9 cellular contexts compared by ENCODE assay signal in the genomic region with DNA sequence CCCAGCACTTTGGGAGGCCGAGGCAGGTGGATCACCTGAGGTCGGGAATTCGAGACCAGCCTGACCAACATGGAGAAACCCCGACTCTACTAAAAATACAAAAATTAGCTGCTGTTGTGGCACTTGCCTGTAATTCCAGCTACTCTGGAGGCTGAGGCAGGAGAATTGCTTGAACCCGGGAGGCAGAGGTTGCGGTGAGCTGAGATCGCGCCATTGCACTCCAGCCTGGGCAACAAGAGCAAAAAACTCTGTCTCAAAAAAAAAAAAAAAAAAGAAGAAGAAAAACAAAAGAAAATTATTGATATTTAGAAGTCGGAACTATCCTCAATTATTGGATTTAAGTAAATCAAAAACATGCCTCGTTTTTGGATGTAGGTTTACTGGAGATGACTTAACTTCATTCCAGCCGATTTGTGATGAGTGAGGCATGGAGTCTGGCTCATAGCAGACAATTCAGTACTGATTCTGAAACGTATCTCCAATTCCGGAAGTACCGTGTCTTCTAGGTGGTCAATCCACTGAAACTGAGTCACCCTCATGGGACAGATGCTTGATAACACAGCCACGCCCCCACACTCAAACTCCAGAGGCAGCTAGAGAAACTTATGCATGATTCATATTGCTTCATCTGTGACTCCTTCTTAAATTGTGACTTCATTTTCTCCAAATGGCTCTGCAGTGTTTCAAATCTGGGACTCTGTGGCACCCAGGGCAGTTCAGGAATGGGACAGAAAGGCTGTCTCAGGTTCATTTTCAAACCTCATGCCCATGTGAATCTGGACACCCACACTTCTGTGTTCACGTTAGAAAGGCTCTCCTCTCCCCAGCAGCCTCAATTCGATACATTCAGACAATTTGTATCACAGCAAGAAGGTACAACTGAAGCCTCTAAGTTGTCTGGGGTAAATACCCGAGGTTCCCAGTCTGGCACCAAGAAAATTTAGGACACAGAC.
DNase-seq lines count a peak whose midpoint lies in the region; ATAC-seq and TF ChIP-seq lines count a peak whose summit lies in the region.
"Had no signal": no experiment of that assay in that cellular context is flagged by ENCODE, and none has a peak within 500 bp of the region (broad histone marks: within the 10 kb centered on the region; RNA-seq: fewer than 3 reads in every experiment).

No MANE protein-coding gene starts in this region.

- H3K9me3 ChIP-seq in A673 (ENCODE audit: low read depth, low read length, poor library complexity, severe bottlenecking) (no peaks in the 10 kb centered on the region), HEK293 (ENCODE audit: control insufficient read depth, insufficient read depth, low read depth, low read length) (no peaks in the 10 kb centered on the region)

- ATAC-seq in HG02610 (IDR thresholded peaks at IDR 0.05; ENCODE audit: unreplicated experiment) = no peak

- H3K4me3 ChIP-seq in A673 (ENCODE audit: low read depth, low read length, poor library complexity, severe bottlenecking) (no peak overlapping the region), HEK293 (ENCODE audit: low read depth, low read length) (no peak overlapping the region), kidney epithelial cell (ENCODE audit: low read depth, low read length) (no peak overlapping the region)

- H3K27me3 ChIP-seq in A673 (replicated peaks; ENCODE audit: insufficient read depth, low read depth, low read length, poor library complexity) = no peaks in the 10 kb centered on the region
- H3K27me3 ChIP-seq in kidney epithelial cell (ENCODE audit: control insufficient read depth, insufficient read depth, low read length) = no peaks in the 10 kb centered on the region

- peaks cover 16% of the 10 kb centered on the region for H3K4me1 ChIP-seq in A673 (ENCODE audit: insufficient read depth, low read length, poor library complexity, severe bottlenecking)
- H3K4me1 ChIP-seq in HEK293 (ENCODE audit: control insufficient read depth, insufficient read depth, low read length) = no peaks in the 10 kb centered on the region

- CTCF ChIA-PET in A673 (lab: Charles Lee) = no interaction called here
- CTCF ChIA-PET in HEK293 (lab: Yijun Ruan, JAX) = interaction anchor here (0.6 to 1.0 kb wide), 2 partner anchors 22 to 177 kb away, joined by 3 to 5 read pairs; no protein-coding TSS in a partner anchor

- no peak overlapping the region for H3K27ac ChIP-seq in A673 (ENCODE audit: low read depth, low read length, poor library complexity, severe bottlenecking)
- H3K27ac ChIP-seq in HEK293 (ENCODE audit: extremely low read depth, low read depth, low read length) = no peak overlapping the region

- TF ChIP-seq CTCF in A673 (conservative IDR thresholded peaks at IDR 0.05; ENCODE audit: low read depth, low read length) = no peak
- no peak for TF ChIP-seq CTCF in HEK293 (tag by site-specific recombination; IDR thresholded peaks at IDR 0.05)
- TF ChIP-seq CTCF in kidney epithelial cell (IDR thresholded peaks at IDR 0.05; ENCODE audit: insufficient read depth, low read length, poor library complexity, severe bottlenecking) = no peak

- H3K36me3 ChIP-seq in A673 (ENCODE audit: insufficient read depth, low read length, poor library complexity, severe bottlenecking) = no peaks in the 10 kb centered on the region
- H3K36me3 ChIP-seq in HEK293 (ENCODE audit: control insufficient read depth in 2 of 2, insufficient read depth in 1 of 2, low read length in 2 of 2) = no peaks in the 10 kb centered on the region
- H3K36me3 ChIP-seq in kidney epithelial cell (ENCODE audit: control insufficient read depth, insufficient read depth, low read length) = no peaks in the 10 kb centered on the region

- DNase-seq in A673 (ENCODE audit: low spot score) = peak; percentile 78
- DNase-seq in activated T-cell treated with anti-CD3 and anti-CD28 coated beads, Interleukin-2, amount 50 U/mL, for 48 hours = peak; percentile 63 to 64
- peak; percentile 86 for DNase-seq in kidney epithelial cell (ENCODE audit: low read depth)
- no peak for DNase-seq in mesenteric fat pad (ENCODE audit: low spot score)
- no peak for DNase-seq in middle frontal gyrus (ENCODE audit: extremely low spot score, low spot score)
- no peak for DNase-seq in NCI-H748 (lab: John Stamatoyannopoulos, UW; ENCODE audit: unreplicated experiment)
- DNase-seq: MM.1S had no signal

- POLR2A ChIA-PET in A673 (lab: Charles Lee; ENCODE audit: low non-redundant PET) = no interaction called here
- POLR2A ChIA-PET in HEK293 (lab: Yijun Ruan, JAX) = interaction anchor here (0.6 kb wide), 1 partner anchor 177 kb away, joined by 4 read pairs; the partner anchor contains the start of gene FOXO3

- intact Hi-C loops in A673 (cut with micrococcal nuclease; ENCODE audit: unreplicated experiment) = no loop called here

- no TSS peak for BruUV-seq in A673 (replicated peaks; lab: Mats Ljungman, UMichigan)

TF ChIP-seq in HEK293, 187 proteins besides CTCF, POLR2A, EP300 and RAD21 (continues in another document):
- TF ChIP-seq BCL11B (tag by site-specific recombination; IDR thresholded peaks at IDR 0.05; ENCODE audit: low read depth) = no peak
- no peak for TF ChIP-seq ZNF530 (tag by site-specific recombination; IDR thresholded peaks at IDR 0.05; ENCODE audit: low read depth)
- TF ChIP-seq, protein P1, sequence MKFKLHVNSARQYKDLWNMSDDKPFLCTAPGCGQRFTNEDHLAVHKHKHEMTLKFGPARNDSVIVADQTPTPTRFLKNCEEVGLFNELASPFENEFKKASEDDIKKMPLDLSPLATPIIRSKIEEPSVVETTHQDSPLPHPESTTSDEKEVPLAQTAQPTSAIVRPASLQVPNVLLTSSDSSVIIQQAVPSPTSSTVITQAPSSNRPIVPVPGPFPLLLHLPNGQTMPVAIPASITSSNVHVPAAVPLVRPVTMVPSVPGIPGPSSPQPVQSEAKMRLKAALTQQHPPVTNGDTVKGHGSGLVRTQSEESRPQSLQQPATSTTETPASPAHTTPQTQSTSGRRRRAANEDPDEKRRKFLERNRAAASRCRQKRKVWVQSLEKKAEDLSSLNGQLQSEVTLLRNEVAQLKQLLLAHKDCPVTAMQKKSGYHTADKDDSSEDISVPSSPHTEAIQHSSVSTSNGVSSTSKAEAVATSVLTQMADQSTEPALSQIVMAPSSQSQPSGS (tag by site-specific recombination; IDR thresholded peaks at IDR 0.05; ENCODE audit: low read depth) = no peak
- peak; percentile 94 for TF ChIP-seq ZNF629 (tag by site-specific recombination; IDR thresholded peaks at IDR 0.05)
- TF ChIP-seq, protein P2, sequence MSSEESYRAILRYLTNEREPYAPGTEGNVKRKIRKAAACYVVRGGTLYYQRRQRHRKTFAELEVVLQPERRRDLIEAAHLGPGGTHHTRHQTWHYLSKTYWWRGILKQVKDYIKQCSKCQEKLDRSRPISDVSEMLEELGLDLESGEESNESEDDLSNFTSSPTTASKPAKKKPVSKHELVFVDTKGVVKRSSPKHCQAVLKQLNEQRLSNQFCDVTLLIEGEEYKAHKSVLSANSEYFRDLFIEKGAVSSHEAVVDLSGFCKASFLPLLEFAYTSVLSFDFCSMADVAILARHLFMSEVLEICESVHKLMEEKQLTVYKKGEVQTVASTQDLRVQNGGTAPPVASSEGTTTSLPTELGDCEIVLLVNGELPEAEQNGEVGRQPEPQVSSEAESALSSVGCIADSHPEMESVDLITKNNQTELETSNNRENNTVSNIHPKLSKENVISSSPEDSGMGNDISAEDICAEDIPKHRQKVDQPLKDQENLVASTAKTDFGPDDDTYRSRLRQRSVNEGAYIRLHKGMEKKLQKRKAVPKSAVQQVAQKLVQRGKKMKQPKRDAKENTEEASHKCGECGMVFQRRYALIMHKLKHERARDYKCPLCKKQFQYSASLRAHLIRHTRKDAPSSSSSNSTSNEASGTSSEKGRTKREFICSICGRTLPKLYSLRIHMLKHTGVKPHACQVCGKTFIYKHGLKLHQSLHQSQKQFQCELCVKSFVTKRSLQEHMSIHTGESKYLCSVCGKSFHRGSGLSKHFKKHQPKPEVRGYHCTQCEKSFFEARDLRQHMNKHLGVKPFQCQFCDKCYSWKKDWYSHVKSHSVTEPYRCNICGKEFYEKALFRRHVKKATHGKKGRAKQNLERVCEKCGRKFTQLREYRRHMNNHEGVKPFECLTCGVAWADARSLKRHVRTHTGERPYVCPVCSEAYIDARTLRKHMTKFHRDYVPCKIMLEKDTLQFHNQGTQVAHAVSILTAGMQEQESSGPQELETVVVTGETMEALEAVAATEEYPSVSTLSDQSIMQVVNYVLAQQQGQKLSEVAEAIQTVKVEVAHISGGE (tag by site-specific recombination; conservative IDR thresholded peaks at IDR 0.05; ENCODE audit: low read depth) = no peak
- TF ChIP-seq PATZ1 (tag by site-specific recombination; IDR thresholded peaks at IDR 0.05) = peak; percentile 50
- TF ChIP-seq, protein P3, sequence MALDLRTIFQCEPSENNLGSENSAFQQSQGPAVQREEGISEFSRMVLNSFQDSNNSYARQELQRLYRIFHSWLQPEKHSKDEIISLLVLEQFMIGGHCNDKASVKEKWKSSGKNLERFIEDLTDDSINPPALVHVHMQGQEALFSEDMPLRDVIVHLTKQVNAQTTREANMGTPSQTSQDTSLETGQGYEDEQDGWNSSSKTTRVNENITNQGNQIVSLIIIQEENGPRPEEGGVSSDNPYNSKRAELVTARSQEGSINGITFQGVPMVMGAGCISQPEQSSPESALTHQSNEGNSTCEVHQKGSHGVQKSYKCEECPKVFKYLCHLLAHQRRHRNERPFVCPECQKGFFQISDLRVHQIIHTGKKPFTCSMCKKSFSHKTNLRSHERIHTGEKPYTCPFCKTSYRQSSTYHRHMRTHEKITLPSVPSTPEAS (tag by site-specific recombination; IDR thresholded peaks at IDR 0.05) = no peak
- no peak for TF ChIP-seq ZNF501 (tag by site-specific recombination; IDR thresholded peaks at IDR 0.05)
- no peak for TF ChIP-seq ZNF416 (tag by site-specific recombination; IDR thresholded peaks at IDR 0.05)
- no peak for TF ChIP-seq ZNF776 (tag by site-specific recombination; IDR thresholded peaks at IDR 0.05; ENCODE audit: borderline replicate concordance)
- no peak for TF ChIP-seq GLIS1 (tag by site-specific recombination; IDR thresholded peaks at IDR 0.05)

Comparison
In these comparisons a context has a peak if more than half of its experiments do, and no peak if none do; other contexts are left out.
1. DNase-seq: peak in A673 (single experiment), activated T-cell treated with anti-CD3 and anti-CD28 coated beads, Interleukin-2, amount 50 U/mL, for 48 hours (2 of 2) and kidney epithelial cell (single experiment); none in mesenteric fat pad (single experiment), middle frontal gyrus (single experiment) and NCI-H748 (single experiment).